In genomic region chr10:80539421-80539999, GRCh38 we compare ENCODE assay signal across 17 cellular contexts. TPM values are rescaled to one million over a fixed set of nuclear protein-coding genes. Genes with fewer than 3 reads are reported as not detected.
DNase-seq lines count a peak whose midpoint lies in the region; ATAC-seq and TF ChIP-seq lines count a peak whose summit lies in the region.
"Had no signal": no experiment of that assay in that cellular context is flagged by ENCODE, and none has a peak within 500 bp of the region (broad histone marks: within the 10 kb centered on the region; RNA-seq: fewer than 3 reads in every experiment).

No MANE protein-coding gene starts in this region.

- intact Hi-C loops in mammary epithelial cell (cut with micrococcal nuclease): loop anchor here (5.0 kb wide), 3 partner anchors 43 to 123 kb away; no protein-coding TSS in a partner anchor
- intact Hi-C loops in MCF 10A (cut with micrococcal nuclease): loop anchor here (5.0 kb wide), 1 partner anchor 123 kb away; no protein-coding TSS in a partner anchor
- intact Hi-C loops in uterus (cut with DNase I; ENCODE audit: low total_unique reads): no loop called here

- POLR2A ChIA-PET in MCF 10A (lab: Yijun Ruan, JAX): no interaction called here

- H3K4me1 Mint-ChIP-seq in MCF 10A (ENCODE audit: insufficient read depth, unreplicated experiment): peaks cover 16% of the 10 kb centered on the region
- peaks cover 16 to 19% of the 10 kb centered on the region in 2 donors for H3K4me1 Mint-ChIP-seq in effector memory CD8-positive, alpha-beta T cell (ENCODE audit: low read depth in 2 of 2)
- H3K4me1 Mint-ChIP-seq in stimulated activated naive B cell treated with anti-CD40 and anti-IgM and Interleukin-4, amounts not matched to agents 10 μg/mL and 1 μg/mL and 100 μg/mL, for 72 hours: peaks cover 41 to 64% of the 10 kb centered on the region in 2 donors

- ATAC-seq in HG03196 (IDR thresholded peaks at IDR 0.05; ENCODE audit: unreplicated experiment): peak; percentile 31
- ATAC-seq in effector memory CD8-positive, alpha-beta T cell (replicated peaks): no peak
- ATAC-seq in stimulated activated naive B cell treated with anti-CD40 and anti-IgM and Interleukin-4, amounts not matched to agents 10 μg/mL and 1 μg/mL and 100 μg/mL, for 72 hours (replicated peaks): peak; percentile 61 to 66
- ATAC-seq: pancreas, upper lobe of right lung had no signal

- peaks cover 6% of the 10 kb centered on the region for H3K36me3 Mint-ChIP-seq in MCF 10A (ENCODE audit: insufficient read depth, unreplicated experiment)
- no peaks in the 10 kb centered on the region for H3K36me3 Mint-ChIP-seq in effector memory CD8-positive, alpha-beta T cell (ENCODE audit: insufficient read depth)
- peaks cover 0 to 3% of the 10 kb centered on the region in 2 donors for H3K36me3 Mint-ChIP-seq in stimulated activated naive B cell treated with anti-CD40 and anti-IgM and Interleukin-4, amounts not matched to agents 10 μg/mL and 1 μg/mL and 100 μg/mL, for 72 hours

- TF ChIP-seq CTCF in mammary epithelial cell (conservative IDR thresholded peaks at IDR 0.05 in 1 of 2, IDR thresholded peaks at IDR 0.05 in 1 of 2; ENCODE audit: extremely low read depth in 1 of 2, insufficient read depth in 1 of 2, low read depth in 1 of 2, low read length in 2 of 2) (no peak), MCF 10A (IDR thresholded peaks at IDR 0.05; ENCODE audit: unreplicated experiment) (no peak), uterus (IDR thresholded peaks at IDR 0.05) (no peak)

- H3K27ac ChIP-seq in mammary epithelial cell (ENCODE audit: insufficient read depth, low read depth, low read length) (no peak overlapping the region), uterus (no peak overlapping the region)
- H3K27ac ChIP-seq: pancreas, PC-9, upper lobe of right lung had no signal

- BruUV-seq in mammary epithelial cell (replicated peaks; lab: Mats Ljungman, UMichigan): no TSS peak
- BruUV-seq in MCF 10A (replicated peaks; lab: Mats Ljungman, UMichigan): no TSS peak

- H3K4me3 Mint-ChIP-seq in MCF 10A (ENCODE audit: unreplicated experiment): no peak overlapping the region
- no peak overlapping the region for H3K4me3 Mint-ChIP-seq in effector memory CD8-positive, alpha-beta T cell
- peak overlapping the region in 1 of 2 donors; percentile 27 for H3K4me3 Mint-ChIP-seq in stimulated activated naive B cell treated with anti-CD40 and anti-IgM and Interleukin-4, amounts not matched to agents 10 μg/mL and 1 μg/mL and 100 μg/mL, for 72 hours
- H3K4me3 Mint-ChIP-seq: activated T-helper 1 cell treated with anti-CD3 and anti-CD28 coated beads, Interleukin-12 subunit alpha, Interleukin-12 subunit beta, Interleukin-2, Interleukin-4 antibody, amounts not matched to agents 30 ng/mL and 10 ng/mL and 1 ng/mL, durations not matched to agents 14 hours and 24 hours and 36 hours; mesothelial cell of epicardium had no signal

- H3K36me3 ChIP-seq in mammary epithelial cell (ENCODE audit: insufficient read depth, low read length): no peaks in the 10 kb centered on the region
- no peaks in the 10 kb centered on the region for H3K36me3 ChIP-seq in uterus
- H3K36me3 ChIP-seq: pancreas, upper lobe of right lung had no signal

- H3K9me3 ChIP-seq in mammary epithelial cell (replicated peaks; ENCODE audit: insufficient read depth, low read length) (no peaks in the 10 kb centered on the region), uterus (no peaks in the 10 kb centered on the region)
- H3K9me3 ChIP-seq: pancreas, upper lobe of right lung had no signal

- H3K9me3 Mint-ChIP-seq in MCF 10A (ENCODE audit: unreplicated experiment): no peaks in the 10 kb centered on the region
- no peaks in the 10 kb centered on the region for H3K9me3 Mint-ChIP-seq in effector memory CD8-positive, alpha-beta T cell
- no peaks in the 10 kb centered on the region for H3K9me3 Mint-ChIP-seq in stimulated activated naive B cell treated with anti-CD40 and anti-IgM and Interleukin-4, amounts not matched to agents 10 μg/mL and 1 μg/mL and 100 μg/mL, for 72 hours
- H3K9me3 Mint-ChIP-seq: activated T-helper 1 cell treated with anti-CD3 and anti-CD28 coated beads, Interleukin-12 subunit alpha, Interleukin-12 subunit beta, Interleukin-2, Interleukin-4 antibody, amounts not matched to agents 30 ng/mL and 10 ng/mL and 1 ng/mL, durations not matched to agents 14 hours and 24 hours and 36 hours; mesothelial cell of epicardium had no signal

- peak overlapping the region; percentile 39 for H2AFZ ChIP-seq in mammary epithelial cell (ENCODE audit: low read depth, low read length)
- H2AFZ ChIP-seq: PC-9 had no signal

- H3K27me3 ChIP-seq in mammary epithelial cell (ENCODE audit: insufficient read depth, low read length): no peaks in the 10 kb centered on the region
- H3K27me3 ChIP-seq in uterus: no peaks in the 10 kb centered on the region
- H3K27me3 ChIP-seq: dorsolateral prefrontal cortex, pancreas, upper lobe of right lung had no signal

- in situ Hi-C loops in mammary epithelial cell (cut with MboI; ENCODE audit: low sequenced_read_pairs in 2 of 2): no loop called here
- in situ Hi-C loops in KBM-7 (cut with MboI; ENCODE audit: low pct_unique_long_range_greater_than_20kb, low sequenced_read_pairs): no loop called here

- 8% methylated on average over 4 of the region's 7 CpGs for WGBS in mammary epithelial cell (ENCODE audit: low coverage, missing lambda C conversion rate)

- H3K79me2 ChIP-seq in mammary epithelial cell (ENCODE audit: insufficient read depth, low read length): no peaks in the 10 kb centered on the region

- H3K4me1 ChIP-seq in mammary epithelial cell (ENCODE audit: insufficient read depth, low read length) (peaks cover 44% of the 10 kb centered on the region), uterus (no peaks in the 10 kb centered on the region)
- H3K4me1 ChIP-seq: pancreas had no signal

- H3K9ac ChIP-seq in mammary epithelial cell (ENCODE audit: insufficient read depth, low read length): no peak overlapping the region

- no peak for DNase-seq in mammary epithelial cell
- DNase-seq in MCF 10A (ENCODE audit: unreplicated experiment): no peak
- DNase-seq in effector memory CD8-positive, alpha-beta T cell: no peak
- DNase-seq in stimulated activated naive B cell treated with anti-CD40 and anti-IgM and Interleukin-4, amounts not matched to agents 10 μg/mL and 1 μg/mL and 100 μg/mL, for 72 hours: peak; percentile 58
- no peak for DNase-seq in OCI-M2 (lab: John Stamatoyannopoulos, UW; ENCODE audit: unreplicated experiment)
- DNase-seq in KBM-7: no peak
- no peak for DNase-seq in uterus
- DNase-seq: activated CD4-positive, alpha-beta T cell treated with anti-CD3 and anti-CD28 coated beads for 4 hours; dorsolateral prefrontal cortex; PC-9; upper lobe of right lung had no signal

- H3K4me3 ChIP-seq in mammary epithelial cell (replicated peaks in 1 of 3; ENCODE audit: insufficient read depth in 1 of 3, low read depth in 2 of 3, low read length in 3 of 3): no peak overlapping the region
- no peak overlapping the region for H3K4me3 ChIP-seq in uterus
- H3K4me3 ChIP-seq: dorsolateral prefrontal cortex, pancreas, PC-9, upper lobe of right lung had no signal

- CTCF ChIA-PET in mammary epithelial cell (lab: Charles Lee; ENCODE audit: low non-redundant PET): no interaction called here
- CTCF ChIA-PET in MCF 10A (lab: Yijun Ruan, JAX): interaction anchor here (0.6 to 1.1 kb wide), 3 partner anchors 10 to 385 kb away, joined by 3 read pairs; no protein-coding TSS in a partner anchor

- TF ChIP-seq POLR2A in uterus (IDR thresholded peaks at IDR 0.05): no peak

- dilution Hi-C loops in mammary epithelial cell (cut with HindIII; ENCODE audit: low sequenced_read_pairs): no loop called here

- no peaks in the 10 kb centered on the region for H4K20me1 ChIP-seq in mammary epithelial cell (ENCODE audit: insufficient read depth, low read length)

- H3K27me3 Mint-ChIP-seq in MCF 10A (ENCODE audit: insufficient read depth, unreplicated experiment): peaks cover 3% of the 10 kb centered on the region
- peaks cover 0 to 2% of the 10 kb centered on the region in 2 donors for H3K27me3 Mint-ChIP-seq in effector memory CD8-positive, alpha-beta T cell
- H3K27me3 Mint-ChIP-seq in stimulated activated naive B cell treated with anti-CD40 and anti-IgM and Interleukin-4, amounts not matched to agents 10 μg/mL and 1 μg/mL and 100 μg/mL, for 72 hours: no peaks in the 10 kb centered on the region

- peak overlapping the region; percentile 39 for H3K4me2 ChIP-seq in mammary epithelial cell (ENCODE audit: insufficient read depth, low read depth, low read length)
- H3K4me2 ChIP-seq: PC-9 had no signal

- H3K27ac Mint-ChIP-seq in MCF 10A (ENCODE audit: low read depth, unreplicated experiment): no peak overlapping the region
- peak overlapping the region; percentile 44 to 60 for H3K27ac Mint-ChIP-seq in effector memory CD8-positive, alpha-beta T cell
- peak overlapping the region; percentile 32 for H3K27ac Mint-ChIP-seq in stimulated activated naive B cell treated with anti-CD40 and anti-IgM and Interleukin-4, amounts not matched to agents 10 μg/mL and 1 μg/mL and 100 μg/mL, for 72 hours
- H3K27ac Mint-ChIP-seq: activated T-helper 1 cell treated with anti-CD3 and anti-CD28 coated beads, Interleukin-12 subunit alpha, Interleukin-12 subunit beta, Interleukin-2, Interleukin-4 antibody, amounts not matched to agents 30 ng/mL and 10 ng/mL and 1 ng/mL, durations not matched to agents 14 hours and 24 hours and 36 hours; mesothelial cell of epicardium had no signal

RNA-seq across cellular contexts. Expression of gene SH2D4B, which starts 1.8 kb away (rescaled TPM):
- total RNA-seq in mammary epithelial cell: under 1 TPM in 1 of 2 donors, not detected in 1; under 0.01 TPM
- polyA plus RNA-seq in mammary epithelial cell: 0.02 TPM
- polyA minus RNA-seq in mammary epithelial cell: not detected
- not detected in 2 replicates for total RNA-seq in MCF 10A (2022)
- 1 to 10 TPM in 1 of 4 donors, under 1 TPM in 1, not detected in 2; 0.40 to 1.4 TPM for total RNA-seq in uterus
- total RNA-seq: fibroblast of villous mesenchyme, M059J, pancreas had no signal
